Comparison of ENCODE assay signal across 8 cellular contexts in genomic region chr16:73048292-73049050, GRCh38. TPM values are rescaled to one million over a fixed set of nuclear protein-coding genes. Genes with fewer than 3 reads are reported as not detected.
DNase-seq lines count a peak whose midpoint lies in the region; TF ChIP-seq lines count a peak whose summit lies in the region.

No MANE protein-coding gene starts in this region.

- H3K27me3 Mint-ChIP-seq in Caco-2 (ENCODE audit: insufficient read depth, unreplicated experiment), result no peaks in the 10 kb centered on the region

- peaks cover 29% of the 10 kb centered on the region for H3K4me1 Mint-ChIP-seq in Caco-2 (ENCODE audit: low read depth, unreplicated experiment)

- CTCF ChIA-PET in Caco-2 (lab: Charles Lee), result interaction anchor here (1.1 kb wide), 1 partner anchor 52 kb away, joined by 3 read pairs; no protein-coding TSS in a partner anchor

- TF ChIP-seq CTCF in Caco-2 (IDR thresholded peaks at IDR 0.05; ENCODE audit: insufficient read depth in 1 of 2, low read depth in 1 of 2, low read length in 1 of 2, severe bottlenecking in 1 of 2, unreplicated experiment in 1 of 2) (no peak), HFF-Myc (IDR thresholded peaks at IDR 0.05; ENCODE audit: low read depth, low read length, missing control alignments) (no peak), left ventricle myocardium inferior (IDR thresholded peaks at IDR 0.05; ENCODE audit: borderline replicate concordance) (no peak), sigmoid colon (IDR thresholded peaks at IDR 0.05) (no peak)

- H3K27ac Mint-ChIP-seq in Caco-2 (ENCODE audit: unreplicated experiment), result no peak overlapping the region

- BruUV-seq in Caco-2 (replicated peaks; lab: Mats Ljungman, UMichigan), result no TSS peak

- H3K27me3 ChIP-seq in Caco-2 (replicated peaks; ENCODE audit: control insufficient read depth, insufficient read depth, low read length) (no peaks in the 10 kb centered on the region), left ventricle myocardium inferior (ENCODE audit: low read depth) (no peaks in the 10 kb centered on the region), sigmoid colon (no peaks in the 10 kb centered on the region)

- no peaks in the 10 kb centered on the region for H3K9me3 ChIP-seq in Caco-2
- no peaks in the 10 kb centered on the region for H3K9me3 ChIP-seq in left ventricle myocardium inferior (replicated peaks)
- no peaks in the 10 kb centered on the region for H3K9me3 ChIP-seq in sigmoid colon

- intact Hi-C loops in Caco-2 (cut with micrococcal nuclease; ENCODE audit: unreplicated experiment), result loop anchor here (1.0 to 5.0 kb wide), 8 partner anchors 9 to 546 kb away; no protein-coding TSS in a partner anchor
- intact Hi-C loops in left ventricle myocardium inferior (cut with micrococcal nuclease), result no loop called here
- intact Hi-C loops in sigmoid colon (cut with DNase I), result loop anchor here (5.0 to 10.0 kb wide), 3 partner anchors 111 to 384 kb away; no protein-coding TSS in a partner anchor

- H3K4me3 ChIP-seq in Caco-2 (ENCODE audit: low read depth, low read length), result peak overlapping the region; percentile 92
- peak overlapping the region; percentile 65 for H3K4me3 ChIP-seq in HFF-Myc (replicated peaks; ENCODE audit: low read depth, low read length)
- peak overlapping the region; percentile 94 for H3K4me3 ChIP-seq in left ventricle myocardium inferior
- H3K4me3 ChIP-seq in sigmoid colon, result peak overlapping the region; percentile 78 to 90 (median 84)

- DNase-seq in Caco-2 (peak; percentile 90 to 92), HFF-Myc (ENCODE audit: extremely low read depth, low read depth) (no peak), T1000 (lab: John Stamatoyannopoulos, UW) (peak; percentile 16), left ventricle myocardium inferior (peak; percentile 78), sigmoid colon (peak; percentile 87), CD1c-positive myeloid dendritic cell (ENCODE audit: extremely low spot score) (no peak), NCI-H1694 (lab: John Stamatoyannopoulos, UW) (no peak), NK-92 (lab: John Stamatoyannopoulos, UW; ENCODE audit: unreplicated experiment) (no peak)

- no peak for TF ChIP-seq POLR2A in sigmoid colon (IDR thresholded peaks at IDR 0.05)

- H3K36me3 ChIP-seq in Caco-2 (ENCODE audit: control insufficient read depth, insufficient read depth, low read length) (no peaks in the 10 kb centered on the region), left ventricle myocardium inferior (no peaks in the 10 kb centered on the region), sigmoid colon (no peaks in the 10 kb centered on the region)

- no peak for TF ChIP-seq EP300 in sigmoid colon (IDR thresholded peaks at IDR 0.05)

- H3K4me3 Mint-ChIP-seq in Caco-2 (ENCODE audit: unreplicated experiment), result peak overlapping the region; percentile 73

- POLR2A ChIA-PET in Caco-2 (lab: Charles Lee), result interaction anchor here (0.6 to 0.9 kb wide), 2 partner anchors 10 to 23 kb away, joined by 4 to 6 read pairs; no protein-coding TSS in a partner anchor

- H3K4me1 ChIP-seq in Caco-2 (peaks cover 66% of the 10 kb centered on the region), left ventricle myocardium inferior (peaks cover 87% of the 10 kb centered on the region), sigmoid colon (peaks cover 3 to 92% (median 88%) of the 10 kb centered on the region in 4 donors)

- WGBS in sigmoid colon, 2 donors, result 2 to 6% methylated on average over 56 of the region's 56 CpGs

- no peaks in the 10 kb centered on the region for H3K9me3 Mint-ChIP-seq in Caco-2 (ENCODE audit: unreplicated experiment)

- H3K27ac ChIP-seq in left ventricle myocardium inferior (replicated peaks), result peak overlapping the region; percentile 97
- H3K27ac ChIP-seq in sigmoid colon, result peak overlapping the region; percentile 94 to 99 (median 97)

- H3K36me3 Mint-ChIP-seq in Caco-2 (ENCODE audit: insufficient read depth, unreplicated experiment), result peaks cover 12% of the 10 kb centered on the region

RNA-seq across cellular contexts. Expression of gene ZFHX3, which starts 0.5 kb away (rescaled TPM):
- total RNA-seq in Caco-2 (2022), result 39.9 TPM in 2 replicates
- 9.6 TPM for total RNA-seq in left ventricle myocardium inferior
- 10 to 100 TPM; 17.8 to 38.8 (median 19.1) TPM for total RNA-seq in sigmoid colon
- polyA plus RNA-seq in sigmoid colon, result 1 to 10 TPM in 2 of 3 donors, under 1 TPM in 1; 0.69 to 4.3 (median 1.2) TPM

Comparison
In these comparisons a context has a peak if more than half of its experiments do, and no peak if none do; other contexts are left out.
1. DNase-seq: peak in Caco-2 (2 of 2), T1000 (single experiment), left ventricle myocardium inferior (single experiment) and sigmoid colon (single experiment); none in HFF-Myc (single experiment), CD1c-positive myeloid dendritic cell (single experiment), NCI-H1694 (single experiment) and NK-92 (single experiment).
2. Peak in every context shown above with its lines, with median percentiles within 50 percentile points of each other: H3K4me3 ChIP-seq.